14 cellular contexts compared by ENCODE assay signal in genomic region chr14:28774764-28775738, GRCh38. TPM values are rescaled to one million over a fixed set of nuclear protein-coding genes. Genes with fewer than 3 reads are reported as not detected.
A peak's percentile ranks its signal among the peaks of the same experiment; 100 is the strongest.
DNase-seq lines count a peak whose midpoint lies in the region; ATAC-seq and TF ChIP-seq lines count a peak whose summit lies in the region.
"Had no signal": no experiment of that assay in that cellular context is flagged by ENCODE, and none has a peak within 500 bp of the region (broad histone marks: within the 10 kb centered on the region; RNA-seq: fewer than 3 reads in every experiment).

No MANE protein-coding gene starts in this region.

- TF ChIP-seq EP300 in gastroesophageal sphincter (IDR thresholded peaks at IDR 0.05): no peak

- H3K9ac ChIP-seq in iPS-18a (ENCODE audit: low read length): no peak overlapping the region

- TF ChIP-seq POLR2A in gastroesophageal sphincter (IDR thresholded peaks at IDR 0.05): no peak

- no peaks in the 10 kb centered on the region for H3K36me3 ChIP-seq in iPS-18a (ENCODE audit: control insufficient read depth, low read depth, low read length)
- no peaks in the 10 kb centered on the region for H3K36me3 ChIP-seq in gastroesophageal sphincter

- 17 to 36% methylated on average over 15 to 24 of the region's 29 CpGs for WGBS in gastroesophageal sphincter (ENCODE audit: low coverage in 1 of 2), 2 donors

- H3K27me3 ChIP-seq in iPS-18a (ENCODE audit: control insufficient read depth, insufficient read depth, low read length) (peaks cover 100% of the 10 kb centered on the region), gastroesophageal sphincter (peaks cover 100% of the 10 kb centered on the region)

- H3K27ac ChIP-seq in iPS-18a (ENCODE audit: low read length): no peak overlapping the region
- no peak overlapping the region for H3K27ac ChIP-seq in gastroesophageal sphincter

- ATAC-seq in activated naive CD8-positive, alpha-beta T cell treated with anti-CD3 and anti-CD28 coated beads, Interleukin-2, amount 10 ng/mL, durations not matched to agents 7 days and 5 days (ENCODE audit: low read depth): no peak
- ATAC-seq in activated naive CD8-positive, alpha-beta T cell treated with anti-CD3 and anti-CD28 coated beads, Interleukin-2, amount 50 U/mL, for 24 hours: no peak
- ATAC-seq in HG03378 (IDR thresholded peaks at IDR 0.05; ENCODE audit: unreplicated experiment): no peak
- ATAC-seq in gastroesophageal sphincter: no peak
- ATAC-seq: T-cell had no signal

- DNase-seq in activated naive CD8-positive, alpha-beta T cell treated with anti-CD3 and anti-CD28 coated beads, Interleukin-2, amount 10 ng/mL, durations not matched to agents 7 days and 5 days: no peak
- DNase-seq in activated naive CD8-positive, alpha-beta T cell treated with anti-CD3 and anti-CD28 coated beads, Interleukin-2, amount 50 U/mL, for 24 hours: no peak
- DNase-seq in endothelial cell (ENCODE audit: low spot score) (no peak), SK-N-DZ (ENCODE audit: low spot score) (no peak)
- DNase-seq: activated CD4-positive, CD25-positive, alpha-beta regulatory T cell treated with anti-CD3 and anti-CD28 coated beads, Interleukin-2, amount 50 U/mL, for 72 hours; mammary epithelial cell; small intestine; T-cell had no signal

- H3K4me1 ChIP-seq in iPS-18a (ENCODE audit: control insufficient read depth, low read depth, low read length): peaks cover 3% of the 10 kb centered on the region
- H3K4me1 ChIP-seq in gastroesophageal sphincter: peaks cover 0 to 16% (median 0%) of the 10 kb centered on the region in 3 donors

- no peaks in the 10 kb centered on the region for H3K9me3 ChIP-seq in iPS-18a (ENCODE audit: control insufficient read depth, low read depth, low read length)
- no peaks in the 10 kb centered on the region for H3K9me3 ChIP-seq in gastroesophageal sphincter

- POLR2A ChIA-PET in activated naive CD8-positive, alpha-beta T cell treated with anti-CD3 and anti-CD28 coated beads, Interleukin-2, amount 10 ng/mL, durations not matched to agents 7 days and 5 days (lab: Charles Lee): no interaction called here

- H3K4me1 Mint-ChIP-seq in activated naive CD8-positive, alpha-beta T cell treated with anti-CD3 and anti-CD28 coated beads, Interleukin-2, amount 10 ng/mL, durations not matched to agents 7 days and 5 days: peaks cover 1% of the 10 kb centered on the region
- H3K4me1 Mint-ChIP-seq in activated naive CD8-positive, alpha-beta T cell treated with anti-CD3 and anti-CD28 coated beads, Interleukin-2, amount 50 U/mL, for 24 hours: no peaks in the 10 kb centered on the region
- peaks cover 10% of the 10 kb centered on the region for H3K4me1 Mint-ChIP-seq in endothelial cell (ENCODE audit: unreplicated experiment)
- H3K4me1 Mint-ChIP-seq: T-cell had no signal

- TF ChIP-seq CTCF in WI38 (IDR thresholded peaks at IDR 0.05; ENCODE audit: low read depth, low read length) (no peak), endothelial cell (IDR thresholded peaks at IDR 0.05; ENCODE audit: unreplicated experiment) (no peak), gastroesophageal sphincter (IDR thresholded peaks at IDR 0.05) (no peak)

- H3K27me3 Mint-ChIP-seq in activated naive CD8-positive, alpha-beta T cell treated with anti-CD3 and anti-CD28 coated beads, Interleukin-2, amount 10 ng/mL, durations not matched to agents 7 days and 5 days: peaks cover 54% of the 10 kb centered on the region
- peaks cover 76% of the 10 kb centered on the region for H3K27me3 Mint-ChIP-seq in activated naive CD8-positive, alpha-beta T cell treated with anti-CD3 and anti-CD28 coated beads, Interleukin-2, amount 50 U/mL, for 24 hours
- peaks cover 20% of the 10 kb centered on the region for H3K27me3 Mint-ChIP-seq in endothelial cell (ENCODE audit: unreplicated experiment)

- no peak overlapping the region for H3K4me3 Mint-ChIP-seq in activated naive CD8-positive, alpha-beta T cell treated with anti-CD3 and anti-CD28 coated beads, Interleukin-2, amount 10 ng/mL, durations not matched to agents 7 days and 5 days
- no peak overlapping the region for H3K4me3 Mint-ChIP-seq in activated naive CD8-positive, alpha-beta T cell treated with anti-CD3 and anti-CD28 coated beads, Interleukin-2, amount 50 U/mL, for 24 hours
- no peak overlapping the region for H3K4me3 Mint-ChIP-seq in endothelial cell (ENCODE audit: unreplicated experiment)
- H3K4me3 Mint-ChIP-seq: T-cell had no signal

- peak overlapping the region; percentile 6; the same call in 1 of the 2 replicates for H3K4me3 ChIP-seq in WI38 (ENCODE audit: low read depth, low read length)
- peak overlapping the region; percentile 25 for H3K4me3 ChIP-seq in iPS-18a (ENCODE audit: low read length)
- H3K4me3 ChIP-seq in gastroesophageal sphincter: no peak overlapping the region

- peak overlapping the region; percentile 65 for H3K27ac Mint-ChIP-seq in activated naive CD8-positive, alpha-beta T cell treated with anti-CD3 and anti-CD28 coated beads, Interleukin-2, amount 10 ng/mL, durations not matched to agents 7 days and 5 days
- H3K27ac Mint-ChIP-seq in activated naive CD8-positive, alpha-beta T cell treated with anti-CD3 and anti-CD28 coated beads, Interleukin-2, amount 50 U/mL, for 24 hours: no peak overlapping the region
- H3K27ac Mint-ChIP-seq in endothelial cell (ENCODE audit: unreplicated experiment): no peak overlapping the region
- H3K27ac Mint-ChIP-seq: T-cell had no signal

- H3K36me3 Mint-ChIP-seq in activated naive CD8-positive, alpha-beta T cell treated with anti-CD3 and anti-CD28 coated beads, Interleukin-2, amount 10 ng/mL, durations not matched to agents 7 days and 5 days: no peaks in the 10 kb centered on the region
- H3K36me3 Mint-ChIP-seq in activated naive CD8-positive, alpha-beta T cell treated with anti-CD3 and anti-CD28 coated beads, Interleukin-2, amount 50 U/mL, for 24 hours (ENCODE audit: low read depth): peaks cover 1% of the 10 kb centered on the region
- no peaks in the 10 kb centered on the region for H3K36me3 Mint-ChIP-seq in endothelial cell (ENCODE audit: low read depth, unreplicated experiment)
- H3K36me3 Mint-ChIP-seq: T-cell had no signal

- no peaks in the 10 kb centered on the region for H3K9me3 Mint-ChIP-seq in activated naive CD8-positive, alpha-beta T cell treated with anti-CD3 and anti-CD28 coated beads, Interleukin-2, amount 10 ng/mL, durations not matched to agents 7 days and 5 days
- H3K9me3 Mint-ChIP-seq in activated naive CD8-positive, alpha-beta T cell treated with anti-CD3 and anti-CD28 coated beads, Interleukin-2, amount 50 U/mL, for 24 hours: peaks cover 22% of the 10 kb centered on the region
- no peaks in the 10 kb centered on the region for H3K9me3 Mint-ChIP-seq in endothelial cell (ENCODE audit: unreplicated experiment)

RNA-seq across cellular contexts. Expression of gene FOXG1, which starts 8.5 kb away (rescaled TPM):
- not detected for total RNA-seq in activated naive CD8-positive, alpha-beta T cell treated with anti-CD3 and anti-CD28 coated beads, Interleukin-2, amount 10 ng/mL, durations not matched to agents 7 days and 5 days
- total RNA-seq in endothelial cell (ENCODE audit: unreplicated experiment) (1.8 TPM), gastroesophageal sphincter (1 to 10 TPM in 1 of 4 donors, under 1 TPM in 2, not detected in 1; 0.16 to 1.8 (median 0.89) TPM)
- polyA plus RNA-seq in SK-N-DZ (2014; cell fraction: cytosol; rRNA removed): not detected in 2 replicates
- 0.07 and 0.14 TPM in 2 replicates for polyA plus RNA-seq in SK-N-DZ (2014; cell fraction: nucleus; rRNA removed)
- total RNA-seq: chondrocyte, mammary epithelial cell, subcutaneous adipose tissue, T-cell had no signal
- polyA plus RNA-seq: mammary epithelial cell had no signal

Comparison
In these comparisons a context has a peak if more than half of its experiments do, and no peak if none do; other contexts are left out.
1. H3K4me3 ChIP-seq: peak in WI38 (single experiment) and iPS-18a (single experiment); none in gastroesophageal sphincter (0 of 2).